16 cellular contexts compared by ENCODE assay signal in the genomic region with DNA sequence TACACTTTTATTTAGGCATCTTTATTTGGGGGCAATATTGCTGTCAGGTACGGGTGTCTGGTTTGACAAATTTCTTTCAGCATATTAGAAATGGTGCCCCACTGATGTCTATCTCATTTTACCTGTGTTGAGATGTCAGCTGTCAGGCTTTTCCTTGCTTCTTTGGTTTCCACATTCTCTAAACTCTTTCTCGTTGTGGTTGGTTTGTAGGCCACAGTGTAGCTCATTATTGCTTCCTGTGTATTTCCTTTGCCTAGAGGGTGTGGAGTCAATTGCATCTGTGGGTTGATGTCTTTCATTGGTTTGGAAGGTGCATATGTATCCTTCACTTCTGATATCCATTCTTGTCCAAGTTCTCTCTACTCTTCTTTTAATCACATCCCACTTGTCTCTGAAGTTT. TPM values are rescaled to one million over a fixed set of nuclear protein-coding genes. Genes with fewer than 3 reads are reported as not detected.
"Had no signal": no experiment of that assay in that cellular context is flagged by ENCODE, and none has a peak within 500 bp of the region (broad histone marks: within the 10 kb centered on the region; RNA-seq: fewer than 3 reads in every experiment).

No MANE protein-coding gene starts in this region.

RNA-seq across cellular contexts. Expression of gene MBD3L3, which starts 1.5 kb away (rescaled TPM):
- total RNA-seq: activated B cell treated with CpG ODN at 0.5 μM for 24 hours; activated CD4-positive, alpha-beta memory T cell treated with anti-CD3 and anti-CD28 coated beads, Interleukin-2, amount 10 ng/mL, durations not matched to agents 7 days and 5 days; activated CD4-positive, alpha-beta T cell treated with anti-CD3 and anti-CD28 coated beads, Interleukin-2, amount 10 ng/mL, durations not matched to agents 7 days and 5 days; activated CD8-positive, alpha-beta memory T cell treated with anti-CD3 and anti-CD28 coated beads for 36 hours; activated T-cell treated with anti-CD3 and anti-CD28 coated beads, Interleukin-2, amount 50 U/mL, for 4 hours; activated T-cell treated with anti-CD3 and anti-CD28 coated beads, Interleukin-2, amount 50 U/mL, for 72 hours; activated T-helper 1 cell treated with anti-CD3 and anti-CD28 coated beads, Interleukin-12 subunit alpha, Interleukin-12 subunit beta, Interleukin-2, Interleukin-4 antibody, amounts not matched to agents 30 ng/mL and 10 ng/mL and 1 ng/mL, durations not matched to agents 14 hours and 24 hours and 36 hours; activated T-helper 2 cell treated with anti-CD3 and anti-CD28 coated beads, Interferon-gamma antibody, Interleukin-2, Interleukin-4, amounts not matched to agents 10 μg/mL and 5 μg/mL and 100 μg/mL, durations not matched to agents 14 hours and 24 hours and 36 hours; adrenal gland; aorta; astrocyte; body of pancreas; breast epithelium; cardiac septum; cerebellum; T-helper 1 cell treated with Interleukin-12 subunit alpha and Interleukin-12 subunit beta and Interleukin-4 antibody, amounts not matched to agents 30 ng/mL and 1 ng/mL, for 36 hours had no signal
- polyA plus RNA-seq: adrenal gland, aorta had no signal

RNA-seq across cellular contexts. Expression of gene MBD3L2, which starts 10.9 kb away (rescaled TPM):
- total RNA-seq: activated B cell treated with CpG ODN at 0.5 μM for 24 hours; activated CD4-positive, alpha-beta memory T cell treated with anti-CD3 and anti-CD28 coated beads, Interleukin-2, amount 10 ng/mL, durations not matched to agents 7 days and 5 days; activated CD4-positive, alpha-beta T cell treated with anti-CD3 and anti-CD28 coated beads, Interleukin-2, amount 10 ng/mL, durations not matched to agents 7 days and 5 days; activated CD8-positive, alpha-beta memory T cell treated with anti-CD3 and anti-CD28 coated beads for 36 hours; activated T-cell treated with anti-CD3 and anti-CD28 coated beads, Interleukin-2, amount 50 U/mL, for 4 hours; activated T-cell treated with anti-CD3 and anti-CD28 coated beads, Interleukin-2, amount 50 U/mL, for 72 hours; activated T-helper 1 cell treated with anti-CD3 and anti-CD28 coated beads, Interleukin-12 subunit alpha, Interleukin-12 subunit beta, Interleukin-2, Interleukin-4 antibody, amounts not matched to agents 30 ng/mL and 10 ng/mL and 1 ng/mL, durations not matched to agents 14 hours and 24 hours and 36 hours; activated T-helper 2 cell treated with anti-CD3 and anti-CD28 coated beads, Interferon-gamma antibody, Interleukin-2, Interleukin-4, amounts not matched to agents 10 μg/mL and 5 μg/mL and 100 μg/mL, durations not matched to agents 14 hours and 24 hours and 36 hours; adrenal gland; aorta; body of pancreas; breast epithelium; cardiac septum; cerebellum; T-helper 1 cell treated with Interleukin-12 subunit alpha and Interleukin-12 subunit beta and Interleukin-4 antibody, amounts not matched to agents 30 ng/mL and 1 ng/mL, for 36 hours had no signal
- polyA plus RNA-seq: adrenal gland, aorta had no signal

RNA-seq across cellular contexts. Expression of gene MBD3L4, which starts 20.0 kb away (rescaled TPM):
- total RNA-seq: activated B cell treated with CpG ODN at 0.5 μM for 24 hours; activated CD4-positive, alpha-beta memory T cell treated with anti-CD3 and anti-CD28 coated beads, Interleukin-2, amount 10 ng/mL, durations not matched to agents 7 days and 5 days; activated CD4-positive, alpha-beta T cell treated with anti-CD3 and anti-CD28 coated beads, Interleukin-2, amount 10 ng/mL, durations not matched to agents 7 days and 5 days; activated CD8-positive, alpha-beta memory T cell treated with anti-CD3 and anti-CD28 coated beads for 36 hours; activated T-cell treated with anti-CD3 and anti-CD28 coated beads, Interleukin-2, amount 50 U/mL, for 4 hours; activated T-cell treated with anti-CD3 and anti-CD28 coated beads, Interleukin-2, amount 50 U/mL, for 72 hours; activated T-helper 1 cell treated with anti-CD3 and anti-CD28 coated beads, Interleukin-12 subunit alpha, Interleukin-12 subunit beta, Interleukin-2, Interleukin-4 antibody, amounts not matched to agents 30 ng/mL and 10 ng/mL and 1 ng/mL, durations not matched to agents 14 hours and 24 hours and 36 hours; activated T-helper 2 cell treated with anti-CD3 and anti-CD28 coated beads, Interferon-gamma antibody, Interleukin-2, Interleukin-4, amounts not matched to agents 10 μg/mL and 5 μg/mL and 100 μg/mL, durations not matched to agents 14 hours and 24 hours and 36 hours; adrenal gland; aorta; astrocyte; body of pancreas; breast epithelium; cardiac septum; cerebellum; T-helper 1 cell treated with Interleukin-12 subunit alpha and Interleukin-12 subunit beta and Interleukin-4 antibody, amounts not matched to agents 30 ng/mL and 1 ng/mL, for 36 hours had no signal
- polyA plus RNA-seq: adrenal gland, aorta had no signal

RNA-seq across cellular contexts. Expression of gene MBD3L5, which starts 29.6 kb away (rescaled TPM):
- total RNA-seq: activated B cell treated with CpG ODN at 0.5 μM for 24 hours; activated CD4-positive, alpha-beta memory T cell treated with anti-CD3 and anti-CD28 coated beads, Interleukin-2, amount 10 ng/mL, durations not matched to agents 7 days and 5 days; activated CD4-positive, alpha-beta T cell treated with anti-CD3 and anti-CD28 coated beads, Interleukin-2, amount 10 ng/mL, durations not matched to agents 7 days and 5 days; activated CD8-positive, alpha-beta memory T cell treated with anti-CD3 and anti-CD28 coated beads for 36 hours; activated T-cell treated with anti-CD3 and anti-CD28 coated beads, Interleukin-2, amount 50 U/mL, for 4 hours; activated T-cell treated with anti-CD3 and anti-CD28 coated beads, Interleukin-2, amount 50 U/mL, for 72 hours; activated T-helper 1 cell treated with anti-CD3 and anti-CD28 coated beads, Interleukin-12 subunit alpha, Interleukin-12 subunit beta, Interleukin-2, Interleukin-4 antibody, amounts not matched to agents 30 ng/mL and 10 ng/mL and 1 ng/mL, durations not matched to agents 14 hours and 24 hours and 36 hours; activated T-helper 2 cell treated with anti-CD3 and anti-CD28 coated beads, Interferon-gamma antibody, Interleukin-2, Interleukin-4, amounts not matched to agents 10 μg/mL and 5 μg/mL and 100 μg/mL, durations not matched to agents 14 hours and 24 hours and 36 hours; adrenal gland; aorta; astrocyte; body of pancreas; breast epithelium; cardiac septum; cerebellum; T-helper 1 cell treated with Interleukin-12 subunit alpha and Interleukin-12 subunit beta and Interleukin-4 antibody, amounts not matched to agents 30 ng/mL and 1 ng/mL, for 36 hours had no signal
- polyA plus RNA-seq: adrenal gland, aorta had no signal
